In genomic region chr1:33165809-33166208, GRCh38 we compare ENCODE assay signal across 26 cellular contexts. TPM values are rescaled to one million over a fixed set of nuclear protein-coding genes. Genes with fewer than 3 reads are reported as not detected.
A peak's percentile ranks its signal among the peaks of the same experiment; 100 is the strongest.
DNase-seq lines count a peak whose midpoint lies in the region; ATAC-seq, FAIRE-seq and TF ChIP-seq lines count a peak whose summit lies in the region.
"Had no signal": no experiment of that assay in that cellular context is flagged by ENCODE, and none has a peak within 500 bp of the region (broad histone marks: within the 10 kb centered on the region; RNA-seq: fewer than 3 reads in every experiment).

No MANE protein-coding gene starts in this region.

- CTCF ChIA-PET in K562 (lab: Yijun Ruan, JAX; ENCODE audit: low intra/inter-chr PET ratio): no interaction called here

- H3K4me2 ChIP-seq in GM23338 (peak overlapping the region; percentile 64; the same call in 1 of the 2 replicates), K562 (ENCODE audit: insufficient read depth, low read length) (peak overlapping the region; percentile 13; the same call in 1 of the 2 replicates), mesendoderm (ENCODE audit: low read length) (no peak overlapping the region)
- H3K4me2 ChIP-seq: SK-N-SH had no signal

- FAIRE-seq in K562 (lab: Jason Lieb, UNC): no peak
- FAIRE-seq: G401.6, GM12878, H54, HepG2, RCC 7860 had no signal

- TF ChIP-seq RAD21 in K562 (CRISPR knock-in tag; conservative IDR thresholded peaks at IDR 0.05 in 1 of 2, IDR thresholded peaks at IDR 0.05 in 1 of 2): no peak

- H3F3A ChIP-seq in GM23338 (replicated peaks; ENCODE audit: low read depth): no peaks in the 10 kb centered on the region

- H3K36me3 ChIP-seq in GM23338 (ENCODE audit: insufficient read depth) (no peaks in the 10 kb centered on the region), K562 (ENCODE audit: control insufficient read depth, insufficient read depth, low read length) (no peaks in the 10 kb centered on the region), mesendoderm (ENCODE audit: control insufficient read depth, insufficient read depth, low read length) (no peaks in the 10 kb centered on the region)

- H3K36me3 Mint-ChIP-seq in GM23338 (ENCODE audit: low read depth) (peaks cover 17% of the 10 kb centered on the region), osteocyte (ENCODE audit: unreplicated experiment) (peaks cover 35% of the 10 kb centered on the region)

- 40% methylated on average over 6 of the region's 6 CpGs for WGBS in K562 (ENCODE audit: insufficient coverage, low coverage, missing lambda C conversion rate)
- no CpG with 5 or more reads among the region's 6 CpGs for WGBS in mesendoderm (ENCODE audit: extremely low coverage, insufficient coverage, low lambda C conversion rate)

- no peak overlapping the region; a peak in 1 of 4 replicates for H3K9ac ChIP-seq in K562 (ENCODE audit: insufficient read depth in 1 of 2, low read depth in 2 of 2, low read length in 2 of 2)
- H3K9ac ChIP-seq in mesendoderm (ENCODE audit: low read length): no peak overlapping the region
- H3K9ac ChIP-seq: SK-N-SH had no signal

- no peak overlapping the region for H4K5ac ChIP-seq in mesendoderm (ENCODE audit: low read length)

- H3K9me2 ChIP-seq in GM23338 (ENCODE audit: insufficient read depth): no peaks in the 10 kb centered on the region
- H3K9me2 ChIP-seq: SK-N-SH had no signal

- no peak overlapping the region for H4K8ac ChIP-seq in mesendoderm (ENCODE audit: low read depth, low read length)

- no peak overlapping the region for H3K27ac Mint-ChIP-seq in GM23338
- H3K27ac Mint-ChIP-seq in osteocyte (ENCODE audit: unreplicated experiment): peak overlapping the region; percentile 55
- H3K27ac Mint-ChIP-seq: B cell; CD8-positive, alpha-beta T cell had no signal

- peak overlapping the region; percentile 15; the same call in 1 of the 3 replicates for H3K4me3 Mint-ChIP-seq in GM23338
- no peak overlapping the region for H3K4me3 Mint-ChIP-seq in osteocyte (ENCODE audit: unreplicated experiment)
- H3K4me3 Mint-ChIP-seq: B cell; CD8-positive, alpha-beta T cell had no signal

- no peak overlapping the region for H2BK15ac ChIP-seq in mesendoderm (replicated peaks; ENCODE audit: low read depth)

- H4K20me1 ChIP-seq in GM23338 (replicated peaks; ENCODE audit: insufficient read depth): peaks cover 6% of the 10 kb centered on the region; the same call in 1 of the 2 replicates
- H4K20me1 ChIP-seq in K562 (replicated peaks; ENCODE audit: control insufficient read depth, insufficient read depth, low read length): peaks cover 10% of the 10 kb centered on the region; the same call in 1 of the 2 replicates

- peak overlapping the region; percentile 30; the same call in 1 of the 2 replicates for H3K4me3 ChIP-seq in GM23338
- no peak overlapping the region for H3K4me3 ChIP-seq in K562
- no peak overlapping the region for H3K4me3 ChIP-seq in mesendoderm (ENCODE audit: low read length)
- H3K4me3 ChIP-seq: GM12878 had no signal

- TF ChIP-seq CTCF in GM23338 (conservative IDR thresholded peaks at IDR 0.05; ENCODE audit: low read depth in 2 of 2): no peak
- no peak for TF ChIP-seq CTCF in K562 (IDR thresholded peaks at IDR 0.05 in 2 of 3, conservative IDR thresholded peaks at IDR 0.05 in 1 of 3; ENCODE audit: insufficient read depth in 2 of 3, low read depth in 1 of 3, low read length in 3 of 3)
- no peak for TF ChIP-seq CTCF in osteocyte (IDR thresholded peaks at IDR 0.05)

- H3K27ac ChIP-seq in GM23338 (ENCODE audit: low read depth): no peak overlapping the region
- H3K27ac ChIP-seq in K562 (ENCODE audit: extremely low read depth, low read depth, low read length): no peak overlapping the region
- H3K27ac ChIP-seq in mesendoderm (ENCODE audit: low read depth, low read length): no peak overlapping the region
- H3K27ac ChIP-seq: 22Rv1, C4-2B had no signal

- POLR2A ChIA-PET in K562 (lab: Yijun Ruan, JAX): interaction anchor here (1.0 kb wide), 1 partner anchor 16 kb away, joined by 3 read pairs; the partner anchor contains the start of gene TRIM62

- no peak overlapping the region for H2AK5ac ChIP-seq in mesendoderm (ENCODE audit: low read length)

- H3K56ac ChIP-seq in mesendoderm (ENCODE audit: low read length): peak overlapping the region; percentile 30

- H3K9me1 ChIP-seq in K562 (ENCODE audit: control insufficient read depth, insufficient read depth, low read length): no peaks in the 10 kb centered on the region

- no peak overlapping the region for H3K23ac ChIP-seq in mesendoderm (ENCODE audit: low read length)

- no peak overlapping the region for H3K4ac ChIP-seq in mesendoderm (ENCODE audit: low read depth, low read length)

- H3K4me1 ChIP-seq in GM23338 (ENCODE audit: insufficient read depth): peaks cover 36% of the 10 kb centered on the region
- H3K4me1 ChIP-seq in K562 (replicated peaks in 1 of 2; ENCODE audit: control insufficient read depth in 2 of 2, insufficient read depth in 2 of 2, low read length in 2 of 2): peaks cover 2 to 13% of the 10 kb centered on the region in 2 experiments; a peak in 3 of 5 replicates
- H3K4me1 ChIP-seq in mesendoderm (ENCODE audit: control insufficient read depth, low read depth, low read length): peaks cover 2% of the 10 kb centered on the region
- H3K4me1 ChIP-seq: Caco-2 had no signal

- H3K9me3 ChIP-seq in K562 (replicated peaks; ENCODE audit: control insufficient read depth, insufficient read depth, low read depth, low read length): no peaks in the 10 kb centered on the region
- H3K9me3 ChIP-seq: Caco-2, SK-N-SH had no signal

- H2BK120ac ChIP-seq in mesendoderm (ENCODE audit: low read depth, low read length): no peak overlapping the region

- H3K79me1 ChIP-seq in mesendoderm (ENCODE audit: low read length): no peaks in the 10 kb centered on the region

- intact Hi-C loops in K562 (cut with micrococcal nuclease): no loop called here

- DNase-seq in GM23338 (ENCODE audit: low spot score) (no peak), K562 (ENCODE audit: extremely low read depth in 1 of 4, low spot score in 3 of 4) (no peak), mesendoderm (no peak), osteocyte (ENCODE audit: extremely low spot score, unreplicated experiment) (no peak), NCI-H2107 treated with DMSO at 0.1 percent for 48 hours (lab: John Stamatoyannopoulos, UW; ENCODE audit: unreplicated experiment) (no peak)
- DNase-seq: Caco-2; CD8-positive, alpha-beta T cell; KBM-7; MV-4-11; NCI-H1105; NCI-H1436 treated with DMSO at 0.1 percent for 48 hours; NCI-H187 treated with DMSO at 0.1 percent for 48 hours; NCI-H524; NCI-H774; SK-N-SH had no signal

- H3K9me3 Mint-ChIP-seq in GM23338 (peaks cover 5% of the 10 kb centered on the region; the same call in 2 of the 3 replicates), osteocyte (ENCODE audit: unreplicated experiment) (peaks cover 4% of the 10 kb centered on the region)
- H3K9me3 Mint-ChIP-seq: CD8-positive, alpha-beta T cell had no signal

- no peak for TF ChIP-seq EP300 in K562 (IDR thresholded peaks at IDR 0.05; ENCODE audit: low read length)

- no peak for ATAC-seq in GM23338
- no peak for ATAC-seq in K562
- ATAC-seq in HG02852 (IDR thresholded peaks at IDR 0.05; ENCODE audit: unreplicated experiment): no peak
- no peak for ATAC-seq in HG03095 (IDR thresholded peaks at IDR 0.05; ENCODE audit: unreplicated experiment)
- no peak for ATAC-seq in GM21723 (IDR thresholded peaks at IDR 0.05; ENCODE audit: unreplicated experiment)
- ATAC-seq: CD8-positive, alpha-beta T cell; GM12878; HepG2 had no signal

- TF ChIP-seq POLR2A in K562 (conservative IDR thresholded peaks at IDR 0.05): no peak

- no peak overlapping the region for H2AFZ ChIP-seq in GM23338
- H2AFZ ChIP-seq in K562 (ENCODE audit: low read depth, low read length): no peak overlapping the region

- H3K27me3 Mint-ChIP-seq in GM23338 (ENCODE audit: insufficient read depth, low read depth, poor library complexity) (peaks cover 4% of the 10 kb centered on the region), osteocyte (ENCODE audit: unreplicated experiment) (no peaks in the 10 kb centered on the region)
- H3K27me3 Mint-ChIP-seq: B cell had no signal

- no TSS peak for BruUV-seq in K562 (replicated peaks; lab: Mats Ljungman, UMichigan)

- no peak overlapping the region for H2BK5ac ChIP-seq in mesendoderm (ENCODE audit: low read length)

- no peaks in the 10 kb centered on the region for H3K79me2 ChIP-seq in GM23338 (replicated peaks; ENCODE audit: insufficient read depth)
- no peaks in the 10 kb centered on the region for H3K79me2 ChIP-seq in K562 (ENCODE audit: control insufficient read depth, insufficient read depth, low read length)
- H3K79me2 ChIP-seq in mesendoderm (ENCODE audit: control insufficient read depth, insufficient read depth, low read length): no peaks in the 10 kb centered on the region

- H3K18ac ChIP-seq in mesendoderm (ENCODE audit: low read length): no peak overlapping the region

- in situ Hi-C loops in K562 (cut with MboI): no loop called here

- H3K4me1 Mint-ChIP-seq in GM23338: peaks cover 57% of the 10 kb centered on the region
- H3K4me1 Mint-ChIP-seq in osteocyte (ENCODE audit: unreplicated experiment): peaks cover 92% of the 10 kb centered on the region
- H3K4me1 Mint-ChIP-seq: B cell had no signal

- H3K27me3 ChIP-seq in GM23338 (ENCODE audit: insufficient read depth): no peaks in the 10 kb centered on the region
- peaks cover 14 to 55% of the 10 kb centered on the region in 2 experiments for H3K27me3 ChIP-seq in K562 (ENCODE audit: control insufficient read depth in 2 of 2, insufficient read depth in 2 of 2, low read length in 2 of 2)
- H3K27me3 ChIP-seq in mesendoderm (ENCODE audit: insufficient read depth, low read length, poor library complexity): no peaks in the 10 kb centered on the region

RNA-seq across cellular contexts. Expression of gene TRIM62, which starts 16.0 kb away (rescaled TPM):
- total RNA-seq in GM23338 (2014; rRNA removed; shearing (Covaris generic)): 16.1 and 18.9 TPM in 2 replicates
- polyA plus RNA-seq in GM23338 (2016; fragmentation: Nextera tagmentation; extraction: Ambion mirVana) (2.7 and 2.9 TPM in 2 replicates), K562 (2011; rRNA removed) (0.18 and 0.41 TPM in 2 replicates), K562 (2014; fragmentation: Illumina TruSeq; extraction: Trizol) (1.3 and 1.4 TPM in 2 replicates), K562 (2014; fragmentation: Nextera tagmentation; extraction: Ambion mirVana) (under 1 TPM; 0.27 to 0.62 TPM), K562 (2014; rRNA removed) (0.52 and 0.58 TPM in 2 replicates)
- 1.6 and 2.5 TPM in 2 replicates for total RNA-seq in K562 (2011; cell fraction: chromatin; rRNA removed; ENCODE audit: low replicate concordance)
- 1.4 and 2.3 TPM in 2 replicates for total RNA-seq in K562 (2011; cell fraction: nucleolus; rRNA removed)
- 1.7 and 2.3 TPM in 2 replicates for total RNA-seq in K562 (2011; cell fraction: nucleoplasm; rRNA removed)
- total RNA-seq in K562 (2014; rRNA removed) (0.94 and 1.5 TPM in 2 replicates), K562 (2014; rRNA removed; fragmentation: Illumina TruSeq; extraction: Trizol) (0.26 and 0.36 TPM in 2 replicates), K562 (2015; rRNA removed; fragmentation: Illumina TruSeq; extraction: Trizol) (0.22 and 0.60 TPM in 2 replicates), K562 (2021) (2.2 and 2.3 TPM in 2 replicates), osteocyte (71.8 and 78.7 TPM in 2 replicates)
- polyA plus RNA-seq in K562 (2011; cell fraction: cytosol; rRNA removed): 0.25 and 0.70 TPM in 2 replicates
- polyA plus RNA-seq in K562 (2011; cell fraction: nucleus; rRNA removed): 0.83 and 2.1 TPM in 2 replicates
- 1.4 and 2.9 TPM in 2 replicates for polyA plus RNA-seq in K562 (2012)
- polyA minus RNA-seq in K562 (2011; rRNA and poly(A)+ RNA removed): 0.11 and 0.15 TPM in 2 replicates
- 0.73 and 0.95 TPM in 2 replicates for polyA minus RNA-seq in K562 (2011; cell fraction: cytosol; rRNA and poly(A)+ RNA removed)
- polyA minus RNA-seq in K562 (2011; cell fraction: nucleus; rRNA and poly(A)+ RNA removed): 0.40 and 1.1 TPM in 2 replicates
- polyA plus RNA-seq in mesendoderm (2013, experiment 1 of 2): 3.0 TPM
- 3.0 TPM for polyA plus RNA-seq in mesendoderm (2013, experiment 2 of 2)
